ENCODE assay signal across 13 cellular contexts in genomic region chr2:26001743-26002341, GRCh38. TPM values are rescaled to one million over a fixed set of nuclear protein-coding genes. Genes with fewer than 3 reads are reported as not detected.
DNase-seq lines count a peak whose midpoint lies in the region; ATAC-seq, FAIRE-seq and TF ChIP-seq lines count a peak whose summit lies in the region.
"Had no signal": no experiment of that assay in that cellular context is flagged by ENCODE, and none has a peak within 500 bp of the region (broad histone marks: within the 10 kb centered on the region; RNA-seq: fewer than 3 reads in every experiment).

No MANE protein-coding gene starts in this region.

- intact Hi-C loops in CD14-positive monocyte (cut with micrococcal nuclease) (loop anchor here in 1 of 2 donors (5.0 kb wide), 1 partner anchor 65 kb away; no protein-coding TSS in a partner anchor), kidney (cut with DNase I) (no loop called here)

- H3K4me1 Mint-ChIP-seq in CD14-positive monocyte = peaks cover 74% of the 10 kb centered on the region
- H3K4me1 Mint-ChIP-seq: stimulated activated naive CD8-positive, alpha-beta T cell treated with anti-CD3 and anti-CD28 coated beads, Interleukin-15, amount 100 ng/mL, for 72 hours had no signal

- H3K4me3 Mint-ChIP-seq in CD14-positive monocyte = peak overlapping the region in 1 of 2 donors; percentile 67
- H3K4me3 Mint-ChIP-seq: natural killer cell treated with Interleukin-12 subunit alpha and Interleukin-12 subunit beta and Interleukin-15 and Interleukin-18, amount 100 ng/mL, for 72 hours; stimulated activated naive CD8-positive, alpha-beta T cell treated with anti-CD3 and anti-CD28 coated beads, Interleukin-15, amount 100 ng/mL, for 72 hours had no signal

- no peak for FAIRE-seq in kidney (lab: Jason Lieb, UNC)
- FAIRE-seq: TTC549 had no signal

- no peaks in the 10 kb centered on the region for H3K36me3 Mint-ChIP-seq in CD14-positive monocyte
- H3K36me3 Mint-ChIP-seq: natural killer cell treated with Interleukin-12 subunit alpha and Interleukin-12 subunit beta and Interleukin-15 and Interleukin-18, amount 100 ng/mL, for 72 hours had no signal

- ATAC-seq in GM18498 (IDR thresholded peaks at IDR 0.05; ENCODE audit: unreplicated experiment) (no peak), HG02759 (IDR thresholded peaks at IDR 0.05; ENCODE audit: unreplicated experiment) (no peak)
- ATAC-seq: stimulated activated naive CD8-positive, alpha-beta T cell treated with anti-CD3 and anti-CD28 coated beads, Interleukin-15, amount 100 ng/mL, for 72 hours had no signal

- H3K4me1 ChIP-seq in kidney (ENCODE audit: control insufficient read depth in 1 of 2, insufficient read depth in 1 of 2, low read depth in 1 of 2, low read length in 2 of 2) = peaks cover 0 to 7% of the 10 kb centered on the region in 2 donors

- peak overlapping the region in 1 of 2 donors; percentile 43 for H3K27ac ChIP-seq in kidney (ENCODE audit: low read depth in 2 of 2, low read length in 2 of 2)

- peaks cover 0 to 4% (median 4%) of the 10 kb centered on the region in 3 donors for H3K27me3 Mint-ChIP-seq in CD14-positive monocyte (ENCODE audit: low read depth in 3 of 3)
- H3K27me3 Mint-ChIP-seq: stimulated activated naive CD8-positive, alpha-beta T cell treated with anti-CD3 and anti-CD28 coated beads, Interleukin-15, amount 100 ng/mL, for 72 hours had no signal

- peaks cover 0 to 4% (median 0%) of the 10 kb centered on the region in 7 donors for H3K9me3 Mint-ChIP-seq in CD14-positive monocyte
- H3K9me3 Mint-ChIP-seq: natural killer cell treated with Interleukin-12 subunit alpha and Interleukin-12 subunit beta and Interleukin-15 and Interleukin-18, amount 100 ng/mL, for 72 hours; stimulated activated naive CD8-positive, alpha-beta T cell treated with anti-CD3 and anti-CD28 coated beads, Interleukin-15, amount 100 ng/mL, for 72 hours had no signal

- peak overlapping the region in 1 of 2 donors; percentile 40 for H3K9ac ChIP-seq in kidney (ENCODE audit: low read length in 2 of 2)

- H3K27ac Mint-ChIP-seq in CD14-positive monocyte = peak overlapping the region; percentile 99 to 100 (median 100)
- H3K27ac Mint-ChIP-seq: natural killer cell treated with Interleukin-12 subunit alpha and Interleukin-12 subunit beta and Interleukin-15 and Interleukin-18, amount 100 ng/mL, for 72 hours had no signal

- TF ChIP-seq CTCF in CD14-positive monocyte (IDR thresholded peaks at IDR 0.05) = no peak
- no peak for TF ChIP-seq CTCF in fibroblast of pulmonary artery (IDR thresholded peaks at IDR 0.05; ENCODE audit: low read length, missing control alignments)
- TF ChIP-seq CTCF in kidney (IDR thresholded peaks at IDR 0.05; ENCODE audit: borderline replicate concordance, extremely low read depth, insufficient read depth) = no peak

- H3K36me3 ChIP-seq in kidney (ENCODE audit: control insufficient read depth in 1 of 2, insufficient read depth in 2 of 2, low read length in 2 of 2) = no peaks in the 10 kb centered on the region

- no peak for DNase-seq in CD14-positive monocyte (ENCODE audit: low spot score)
- peak; percentile 71 for DNase-seq in NCI-H69 (lab: John Stamatoyannopoulos, UW)
- DNase-seq in fibroblast of pulmonary artery (ENCODE audit: low read depth) = peak; percentile 71
- peak; percentile 87 for DNase-seq in pons (ENCODE audit: low spot score)
- no peak for DNase-seq in NAMALWA (ENCODE audit: low spot score)
- DNase-seq in kidney = no peak
- DNase-seq: central memory CD4-positive, alpha-beta T cell; MM.1S; stimulated activated naive CD8-positive, alpha-beta T cell treated with anti-CD3 and anti-CD28 coated beads, Interleukin-15, amount 100 ng/mL, for 72 hours had no signal

- no peaks in the 10 kb centered on the region for H3K9me3 ChIP-seq in kidney (ENCODE audit: control insufficient read depth in 1 of 2, low read length in 2 of 2)

- H3K4me3 ChIP-seq in fibroblast of pulmonary artery (replicated peaks; ENCODE audit: low read depth, low read length) (no peak overlapping the region), kidney (ENCODE audit: low read length in 2 of 2) (no peak overlapping the region)

RNA-seq across cellular contexts. Expression of gene KIF3C, which starts 19.5 kb away (rescaled TPM):
- polyA plus RNA-seq in CD14-positive monocyte = under 1 TPM; 0.28 to 0.47 TPM
- total RNA-seq in kidney = 4.8 TPM
- polyA plus RNA-seq in kidney (ENCODE audit: insufficient read depth, low read depth, low replicate concordance) = 1.9 TPM

RNA-seq across cellular contexts. Expression of gene RAB10, which starts 32.0 kb away (rescaled TPM):
- polyA plus RNA-seq in CD14-positive monocyte (100 to 1,000 TPM; 202 to 258 TPM), kidney (ENCODE audit: insufficient read depth, low read depth, low replicate concordance) (59.8 TPM)
- total RNA-seq in kidney = 122 TPM

Comparison
In these comparisons a context has a peak if more than half of its experiments do, and no peak if none do; other contexts are left out.
1. DNase-seq: peak in NCI-H69 (single experiment), fibroblast of pulmonary artery (single experiment) and pons (single experiment); none in CD14-positive monocyte (single experiment), NAMALWA (single experiment) and kidney (single experiment).